In the genomic region with DNA sequence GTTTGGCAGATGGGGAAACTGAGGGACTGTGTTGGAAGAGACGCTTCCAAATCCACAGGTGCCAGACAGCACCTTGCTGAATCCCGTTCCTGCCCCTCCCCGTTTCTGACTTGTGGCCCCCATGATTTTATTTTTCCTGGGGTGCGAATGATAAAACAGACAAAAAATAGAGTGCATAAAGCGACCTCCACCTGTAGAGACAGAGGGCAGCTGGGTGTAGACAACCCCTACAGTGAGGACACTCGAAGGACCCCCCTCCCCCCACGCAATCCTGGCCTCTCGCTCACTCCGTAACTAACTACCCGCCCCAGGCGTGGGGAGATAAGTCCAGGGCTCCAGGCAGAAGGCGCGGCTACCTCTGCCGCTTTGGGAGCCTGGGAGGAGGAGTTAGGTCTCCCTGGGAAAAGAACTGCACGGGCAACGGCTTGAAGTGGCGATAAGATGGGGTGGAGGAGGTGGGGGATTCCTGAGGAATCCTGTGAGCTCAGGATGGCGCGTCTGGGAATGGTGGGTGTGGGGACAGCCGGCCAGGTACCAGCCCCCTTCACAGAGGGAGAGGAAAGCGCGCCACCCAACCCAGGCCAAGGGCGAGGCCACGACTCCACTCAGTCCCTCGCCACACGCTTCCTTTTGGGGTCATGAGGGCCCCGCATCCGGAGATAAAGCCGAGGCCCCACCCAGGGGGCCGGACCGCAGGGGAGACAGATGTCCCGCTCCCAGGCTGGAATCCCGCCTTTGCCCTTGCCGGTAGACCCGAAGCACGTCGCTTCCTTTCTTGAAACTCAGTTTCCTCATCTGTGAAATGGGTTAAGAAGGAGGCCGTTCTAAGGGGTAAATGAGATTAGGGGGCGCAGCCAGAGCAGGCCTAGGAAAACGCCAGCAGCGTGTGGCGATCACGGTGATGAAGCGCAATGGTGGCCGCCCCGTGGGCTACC, we compare ENCODE assay signal across 1 cellular context.
TF ChIP-seq lines count a peak whose summit lies in the region.

No MANE protein-coding gene starts in this region.

TF ChIP-seq in K562, 482 proteins besides CTCF, POLR2A, EP300 and RAD21 (continued from another document and continues in another):
- TF ChIP-seq, protein P1, sequence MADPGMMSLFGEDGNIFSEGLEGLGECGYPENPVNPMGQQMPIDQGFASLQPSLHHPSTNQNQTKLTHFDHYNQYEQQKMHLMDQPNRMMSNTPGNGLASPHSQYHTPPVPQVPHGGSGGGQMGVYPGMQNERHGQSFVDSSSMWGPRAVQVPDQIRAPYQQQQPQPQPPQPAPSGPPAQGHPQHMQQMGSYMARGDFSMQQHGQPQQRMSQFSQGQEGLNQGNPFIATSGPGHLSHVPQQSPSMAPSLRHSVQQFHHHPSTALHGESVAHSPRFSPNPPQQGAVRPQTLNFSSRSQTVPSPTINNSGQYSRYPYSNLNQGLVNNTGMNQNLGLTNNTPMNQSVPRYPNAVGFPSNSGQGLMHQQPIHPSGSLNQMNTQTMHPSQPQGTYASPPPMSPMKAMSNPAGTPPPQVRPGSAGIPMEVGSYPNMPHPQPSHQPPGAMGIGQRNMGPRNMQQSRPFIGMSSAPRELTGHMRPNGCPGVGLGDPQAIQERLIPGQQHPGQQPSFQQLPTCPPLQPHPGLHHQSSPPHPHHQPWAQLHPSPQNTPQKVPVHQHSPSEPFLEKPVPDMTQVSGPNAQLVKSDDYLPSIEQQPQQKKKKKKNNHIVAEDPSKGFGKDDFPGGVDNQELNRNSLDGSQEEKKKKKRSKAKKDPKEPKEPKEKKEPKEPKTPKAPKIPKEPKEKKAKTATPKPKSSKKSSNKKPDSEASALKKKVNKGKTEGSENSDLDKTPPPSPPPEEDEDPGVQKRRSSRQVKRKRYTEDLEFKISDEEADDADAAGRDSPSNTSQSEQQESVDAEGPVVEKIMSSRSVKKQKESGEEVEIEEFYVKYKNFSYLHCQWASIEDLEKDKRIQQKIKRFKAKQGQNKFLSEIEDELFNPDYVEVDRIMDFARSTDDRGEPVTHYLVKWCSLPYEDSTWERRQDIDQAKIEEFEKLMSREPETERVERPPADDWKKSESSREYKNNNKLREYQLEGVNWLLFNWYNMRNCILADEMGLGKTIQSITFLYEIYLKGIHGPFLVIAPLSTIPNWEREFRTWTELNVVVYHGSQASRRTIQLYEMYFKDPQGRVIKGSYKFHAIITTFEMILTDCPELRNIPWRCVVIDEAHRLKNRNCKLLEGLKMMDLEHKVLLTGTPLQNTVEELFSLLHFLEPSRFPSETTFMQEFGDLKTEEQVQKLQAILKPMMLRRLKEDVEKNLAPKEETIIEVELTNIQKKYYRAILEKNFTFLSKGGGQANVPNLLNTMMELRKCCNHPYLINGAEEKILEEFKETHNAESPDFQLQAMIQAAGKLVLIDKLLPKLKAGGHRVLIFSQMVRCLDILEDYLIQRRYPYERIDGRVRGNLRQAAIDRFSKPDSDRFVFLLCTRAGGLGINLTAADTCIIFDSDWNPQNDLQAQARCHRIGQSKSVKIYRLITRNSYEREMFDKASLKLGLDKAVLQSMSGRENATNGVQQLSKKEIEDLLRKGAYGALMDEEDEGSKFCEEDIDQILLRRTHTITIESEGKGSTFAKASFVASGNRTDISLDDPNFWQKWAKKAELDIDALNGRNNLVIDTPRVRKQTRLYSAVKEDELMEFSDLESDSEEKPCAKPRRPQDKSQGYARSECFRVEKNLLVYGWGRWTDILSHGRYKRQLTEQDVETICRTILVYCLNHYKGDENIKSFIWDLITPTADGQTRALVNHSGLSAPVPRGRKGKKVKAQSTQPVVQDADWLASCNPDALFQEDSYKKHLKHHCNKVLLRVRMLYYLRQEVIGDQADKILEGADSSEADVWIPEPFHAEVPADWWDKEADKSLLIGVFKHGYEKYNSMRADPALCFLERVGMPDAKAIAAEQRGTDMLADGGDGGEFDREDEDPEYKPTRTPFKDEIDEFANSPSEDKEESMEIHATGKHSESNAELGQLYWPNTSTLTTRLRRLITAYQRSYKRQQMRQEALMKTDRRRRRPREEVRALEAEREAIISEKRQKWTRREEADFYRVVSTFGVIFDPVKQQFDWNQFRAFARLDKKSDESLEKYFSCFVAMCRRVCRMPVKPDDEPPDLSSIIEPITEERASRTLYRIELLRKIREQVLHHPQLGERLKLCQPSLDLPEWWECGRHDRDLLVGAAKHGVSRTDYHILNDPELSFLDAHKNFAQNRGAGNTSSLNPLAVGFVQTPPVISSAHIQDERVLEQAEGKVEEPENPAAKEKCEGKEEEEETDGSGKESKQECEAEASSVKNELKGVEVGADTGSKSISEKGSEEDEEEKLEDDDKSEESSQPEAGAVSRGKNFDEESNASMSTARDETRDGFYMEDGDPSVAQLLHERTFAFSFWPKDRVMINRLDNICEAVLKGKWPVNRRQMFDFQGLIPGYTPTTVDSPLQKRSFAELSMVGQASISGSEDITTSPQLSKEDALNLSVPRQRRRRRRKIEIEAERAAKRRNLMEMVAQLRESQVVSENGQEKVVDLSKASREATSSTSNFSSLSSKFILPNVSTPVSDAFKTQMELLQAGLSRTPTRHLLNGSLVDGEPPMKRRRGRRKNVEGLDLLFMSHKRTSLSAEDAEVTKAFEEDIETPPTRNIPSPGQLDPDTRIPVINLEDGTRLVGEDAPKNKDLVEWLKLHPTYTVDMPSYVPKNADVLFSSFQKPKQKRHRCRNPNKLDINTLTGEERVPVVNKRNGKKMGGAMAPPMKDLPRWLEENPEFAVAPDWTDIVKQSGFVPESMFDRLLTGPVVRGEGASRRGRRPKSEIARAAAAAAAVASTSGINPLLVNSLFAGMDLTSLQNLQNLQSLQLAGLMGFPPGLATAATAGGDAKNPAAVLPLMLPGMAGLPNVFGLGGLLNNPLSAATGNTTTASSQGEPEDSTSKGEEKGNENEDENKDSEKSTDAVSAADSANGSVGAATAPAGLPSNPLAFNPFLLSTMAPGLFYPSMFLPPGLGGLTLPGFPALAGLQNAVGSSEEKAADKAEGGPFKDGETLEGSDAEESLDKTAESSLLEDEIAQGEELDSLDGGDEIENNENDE (IDR thresholded peaks at IDR 0.05; ENCODE audit: low read depth, low read length) = no peak
- no peak for TF ChIP-seq NFIX (CRISPR knock-in tag; IDR thresholded peaks at IDR 0.05; ENCODE audit: low read depth)
- TF ChIP-seq ZNF512 (tag; IDR thresholded peaks at IDR 0.05) = no peak
- peak; percentile 76; the same call in 1 of the 2 replicates for TF ChIP-seq ZEB2 (IDR thresholded peaks at IDR 0.05)
- TF ChIP-seq, protein P2, sequence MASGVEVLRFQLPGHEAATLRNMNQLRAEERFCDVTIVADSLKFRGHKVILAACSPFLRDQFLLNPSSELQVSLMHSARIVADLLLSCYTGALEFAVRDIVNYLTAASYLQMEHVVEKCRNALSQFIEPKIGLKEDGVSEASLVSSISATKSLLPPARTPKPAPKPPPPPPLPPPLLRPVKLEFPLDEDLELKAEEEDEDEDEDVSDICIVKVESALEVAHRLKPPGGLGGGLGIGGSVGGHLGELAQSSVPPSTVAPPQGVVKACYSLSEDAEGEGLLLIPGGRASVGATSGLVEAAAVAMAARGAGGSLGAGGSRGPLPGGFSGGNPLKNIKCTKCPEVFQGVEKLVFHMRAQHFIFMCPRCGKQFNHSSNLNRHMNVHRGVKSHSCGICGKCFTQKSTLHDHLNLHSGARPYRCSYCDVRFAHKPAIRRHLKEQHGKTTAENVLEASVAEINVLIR (CRISPR knock-in tag; IDR thresholded peaks at IDR 0.05) = no peak
- TF ChIP-seq SPI1 (IDR thresholded peaks at IDR 0.05; ENCODE audit: borderline replicate concordance, low read depth, low read length) = no peak
- TF ChIP-seq, protein P3, sequence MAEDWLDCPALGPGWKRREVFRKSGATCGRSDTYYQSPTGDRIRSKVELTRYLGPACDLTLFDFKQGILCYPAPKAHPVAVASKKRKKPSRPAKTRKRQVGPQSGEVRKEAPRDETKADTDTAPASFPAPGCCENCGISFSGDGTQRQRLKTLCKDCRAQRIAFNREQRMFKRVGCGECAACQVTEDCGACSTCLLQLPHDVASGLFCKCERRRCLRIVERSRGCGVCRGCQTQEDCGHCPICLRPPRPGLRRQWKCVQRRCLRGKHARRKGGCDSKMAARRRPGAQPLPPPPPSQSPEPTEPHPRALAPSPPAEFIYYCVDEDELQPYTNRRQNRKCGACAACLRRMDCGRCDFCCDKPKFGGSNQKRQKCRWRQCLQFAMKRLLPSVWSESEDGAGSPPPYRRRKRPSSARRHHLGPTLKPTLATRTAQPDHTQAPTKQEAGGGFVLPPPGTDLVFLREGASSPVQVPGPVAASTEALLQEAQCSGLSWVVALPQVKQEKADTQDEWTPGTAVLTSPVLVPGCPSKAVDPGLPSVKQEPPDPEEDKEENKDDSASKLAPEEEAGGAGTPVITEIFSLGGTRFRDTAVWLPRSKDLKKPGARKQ (CRISPR knock-in tag; IDR thresholded peaks at IDR 0.05) = no peak
- TF ChIP-seq, protein P4, sequence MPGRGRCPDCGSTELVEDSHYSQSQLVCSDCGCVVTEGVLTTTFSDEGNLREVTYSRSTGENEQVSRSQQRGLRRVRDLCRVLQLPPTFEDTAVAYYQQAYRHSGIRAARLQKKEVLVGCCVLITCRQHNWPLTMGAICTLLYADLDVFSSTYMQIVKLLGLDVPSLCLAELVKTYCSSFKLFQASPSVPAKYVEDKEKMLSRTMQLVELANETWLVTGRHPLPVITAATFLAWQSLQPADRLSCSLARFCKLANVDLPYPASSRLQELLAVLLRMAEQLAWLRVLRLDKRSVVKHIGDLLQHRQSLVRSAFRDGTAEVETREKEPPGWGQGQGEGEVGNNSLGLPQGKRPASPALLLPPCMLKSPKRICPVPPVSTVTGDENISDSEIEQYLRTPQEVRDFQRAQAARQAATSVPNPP (IDR thresholded peaks at IDR 0.05; ENCODE audit: borderline replicate concordance, insufficient read depth, insufficient read length) = no peak
- no peak for TF ChIP-seq SAFB2 (IDR thresholded peaks at IDR 0.05; ENCODE audit: borderline replicate concordance, low read depth, low read length, severe bottlenecking)
- TF ChIP-seq ZNF592 (IDR thresholded peaks at IDR 0.05) = 0 out of 2 replicates have a peak, but pooled peaks have one; percentile 14
- TF ChIP-seq ILK (tag; IDR thresholded peaks at IDR 0.05; ENCODE audit: borderline replicate concordance, low read depth) = no peak
- TF ChIP-seq, protein P5, sequence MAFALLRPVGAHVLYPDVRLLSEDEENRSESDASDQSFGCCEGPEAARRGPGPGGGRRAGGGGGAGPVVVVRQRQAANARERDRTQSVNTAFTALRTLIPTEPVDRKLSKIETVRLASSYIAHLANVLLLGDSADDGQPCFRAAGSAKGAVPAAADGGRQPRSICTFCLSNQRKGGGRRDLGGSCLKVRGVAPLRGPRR (CRISPR knock-in tag; IDR thresholded peaks at IDR 0.05) = no peak
- TF ChIP-seq PHF8 (IDR thresholded peaks at IDR 0.05; ENCODE audit: borderline replicate concordance, low read length) = peak; percentile 38; the same call in 1 of the 2 replicates
- TF ChIP-seq NELFE (IDR thresholded peaks at IDR 0.05; ENCODE audit: insufficient read depth, insufficient read length) = no peak
- TF ChIP-seq XRCC5 (IDR thresholded peaks at IDR 0.05; ENCODE audit: low read depth, low read length) = peak; percentile 40; the same call in 1 of the 2 replicates
